ENCODE assay signal across 1 cellular context in genomic region chr19:29525901-29526729, GRCh38.
A peak's percentile ranks its signal among the peaks of the same experiment; 100 is the strongest.
TF ChIP-seq lines count a peak whose summit lies in the region.

VSTM2B (plus strand) TSS chr19:29525994; CDS start chr19:29526584, 590 bp downstream.

TF ChIP-seq in HEK293, 187 proteins besides CTCF, POLR2A, EP300 and RAD21 (continued from another document and continues in another):
- TF ChIP-seq ZBTB10 (tag by site-specific recombination; IDR thresholded peaks at IDR 0.05) (no peak), ZSCAN30 (tag by site-specific recombination; IDR thresholded peaks at IDR 0.05) (no peak), ZNF596 (tag by site-specific recombination; IDR thresholded peaks at IDR 0.05) (peak; percentile 27; the same call in 1 of the 2 replicates), ZNF791 (tag by site-specific recombination; IDR thresholded peaks at IDR 0.05) (no peak), YY2 (tag by site-specific recombination; IDR thresholded peaks at IDR 0.05) (no peak), ZNF433 (tag by site-specific recombination; IDR thresholded peaks at IDR 0.05; ENCODE audit: low read depth) (no peak), RBAK (tag by site-specific recombination; IDR thresholded peaks at IDR 0.05) (no peak), ZBTB21 (tag by site-specific recombination; IDR thresholded peaks at IDR 0.05) (no peak), ZNF16 (tag by site-specific recombination; IDR thresholded peaks at IDR 0.05; ENCODE audit: low read depth) (no peak), ZNF776 (tag by site-specific recombination; IDR thresholded peaks at IDR 0.05; ENCODE audit: borderline replicate concordance) (no peak), ZFP3 (tag by site-specific recombination; IDR thresholded peaks at IDR 0.05; ENCODE audit: low read depth) (no peak), REST (tag by site-specific recombination; IDR thresholded peaks at IDR 0.05) (no peak; the same call in 1 of the 2 replicates), ZNF626 (tag by site-specific recombination; IDR thresholded peaks at IDR 0.05) (no peak), ZSCAN18 (tag by site-specific recombination; IDR thresholded peaks at IDR 0.05) (no peak), ZNF777 (tag by site-specific recombination; IDR thresholded peaks at IDR 0.05; ENCODE audit: borderline replicate concordance) (peak; percentile 23; the same call in 1 of the 2 replicates), YY1 (tag by site-specific recombination; IDR thresholded peaks at IDR 0.05) (peak; percentile 18), ZNF157 (tag by site-specific recombination; IDR thresholded peaks at IDR 0.05) (no peak), IKZF3 (tag by site-specific recombination; IDR thresholded peaks at IDR 0.05) (no peak), ZNF335 (tag by site-specific recombination; conservative IDR thresholded peaks at IDR 0.05) (0 out of 2 replicates have a peak, but pooled peaks have one; percentile 95), ZNF266 (tag by site-specific recombination; IDR thresholded peaks at IDR 0.05; ENCODE audit: low read depth) (no peak), ZNF214 (tag by site-specific recombination; IDR thresholded peaks at IDR 0.05; ENCODE audit: borderline replicate concordance) (no peak), ZNF366 (tag by site-specific recombination; conservative IDR thresholded peaks at IDR 0.05) (no peak), ZNF132 (tag by site-specific recombination; IDR thresholded peaks at IDR 0.05; ENCODE audit: borderline replicate concordance) (no peak), WT1 (tag by site-specific recombination; IDR thresholded peaks at IDR 0.05) (no peak), INSM2 (tag by site-specific recombination; IDR thresholded peaks at IDR 0.05) (no peak), ZBTB48 (tag by site-specific recombination; IDR thresholded peaks at IDR 0.05) (peak; percentile 51), ZNF362 (tag by site-specific recombination; IDR thresholded peaks at IDR 0.05) (no peak), ZBTB1 (tag by site-specific recombination; IDR thresholded peaks at IDR 0.05) (no peak), GLIS2 (tag by site-specific recombination; IDR thresholded peaks at IDR 0.05) (peak; percentile 78; the same call in 1 of the 2 replicates), KLF8 (tag by site-specific recombination; IDR thresholded peaks at IDR 0.05) (no peak), ZNF521 (tag by site-specific recombination; IDR thresholded peaks at IDR 0.05) (no peak), ZNF548 (tag by site-specific recombination; IDR thresholded peaks at IDR 0.05) (no peak), ZNF37A (tag by site-specific recombination; IDR thresholded peaks at IDR 0.05) (no peak), BCL11B (tag by site-specific recombination; IDR thresholded peaks at IDR 0.05; ENCODE audit: low read depth) (no peak), ZNF221 (tag by site-specific recombination; IDR thresholded peaks at IDR 0.05; ENCODE audit: borderline replicate concordance) (no peak), ZNF248 (tag by site-specific recombination; IDR thresholded peaks at IDR 0.05) (no peak), ZBTB8A (tag by site-specific recombination; IDR thresholded peaks at IDR 0.05) (no peak), ZXDB (tag by site-specific recombination; IDR thresholded peaks at IDR 0.05) (0 out of 2 replicates have a peak, but pooled peaks have one; percentile 17), ZNF707 (tag by site-specific recombination; IDR thresholded peaks at IDR 0.05) (no peak), EGR2 (tag by site-specific recombination; IDR thresholded peaks at IDR 0.05; ENCODE audit: low read depth) (peak; percentile 70; the same call in 1 of the 2 replicates), ZNF837 (tag by site-specific recombination; IDR thresholded peaks at IDR 0.05) (no peak), ZNF610 (tag by site-specific recombination; IDR thresholded peaks at IDR 0.05; ENCODE audit: borderline replicate concordance) (no peak), ZNF639 (tag by site-specific recombination; IDR thresholded peaks at IDR 0.05) (no peak), ZNF792 (tag by site-specific recombination; IDR thresholded peaks at IDR 0.05) (no peak), ATF2 (tag by site-specific recombination; IDR thresholded peaks at IDR 0.05; ENCODE audit: low read depth) (no peak), ZBTB20 (tag by site-specific recombination; IDR thresholded peaks at IDR 0.05) (no peak), ZNF416 (tag by site-specific recombination; IDR thresholded peaks at IDR 0.05) (no peak), ZNF391 (tag by site-specific recombination; IDR thresholded peaks at IDR 0.05; ENCODE audit: borderline replicate concordance, low read depth) (no peak), ZNF280D (tag by site-specific recombination; IDR thresholded peaks at IDR 0.05) (no peak), BCL11A (tag by site-specific recombination; IDR thresholded peaks at IDR 0.05; ENCODE audit: low read depth) (no peak), HOXD13 (CRISPR knock-in tag; IDR thresholded peaks at IDR 0.05; ENCODE audit: borderline replicate concordance) (no peak)
